Comparison of ENCODE assay signal across 18 cellular contexts in the genomic region with DNA sequence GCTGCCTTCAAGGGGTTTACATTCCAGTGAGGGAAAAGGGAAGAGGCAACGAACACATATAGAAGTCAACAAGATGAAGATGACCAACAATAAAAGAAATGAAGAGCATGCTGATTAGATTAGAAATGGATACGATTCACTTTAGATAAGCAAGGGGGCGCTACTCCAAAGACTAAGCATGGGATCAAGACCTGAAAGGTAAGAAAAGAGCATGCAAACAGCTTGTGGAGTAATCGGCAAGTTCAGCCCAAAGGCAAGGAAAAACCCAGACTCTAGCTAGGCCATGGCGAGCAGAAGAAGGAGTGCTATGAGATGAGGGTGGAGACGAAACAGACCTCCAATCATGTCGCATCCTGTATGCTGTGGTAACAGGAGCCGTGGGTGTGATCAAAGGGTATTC.
DNase-seq lines count a peak whose midpoint lies in the region; ATAC-seq, FAIRE-seq and TF ChIP-seq lines count a peak whose summit lies in the region.
"Had no signal": no experiment of that assay in that cellular context is flagged by ENCODE, and none has a peak within 500 bp of the region (broad histone marks: within the 10 kb centered on the region; RNA-seq: fewer than 3 reads in every experiment).

No MANE protein-coding gene starts in this region.

- no peak overlapping the region for H3K4me2 ChIP-seq in Loucy (ENCODE audit: low read depth, low read length, poor library complexity, severe bottlenecking)

- H3K4me3 Mint-ChIP-seq in neural crest cell: no peak overlapping the region
- H3K4me3 Mint-ChIP-seq: activated naive CD4-positive, alpha-beta T cell treated with anti-CD3 and anti-CD28 coated beads, Interleukin-2, amount 50 U/mL, for 24 hours; activated T-cell treated with anti-CD3 and anti-CD28 coated beads, Interleukin-2, amount 50 U/mL, for 24 hours had no signal

- FAIRE-seq in bronchial epithelial cell (lab: Jason Lieb, UNC): no peak
- FAIRE-seq: pancreas, small intestine, TTC549 had no signal

- H3K4me3 ChIP-seq in Loucy (ENCODE audit: low read length, poor library complexity, severe bottlenecking) (no peak overlapping the region), bronchial epithelial cell (ENCODE audit: low read depth, low read length) (no peak overlapping the region)
- H3K4me3 ChIP-seq: left ventricle myocardium inferior, pancreas, Peyer's patch had no signal

- TF ChIP-seq CTCF in GM12872 (IDR thresholded peaks at IDR 0.05; ENCODE audit: insufficient read depth, low read depth, low read length) (peak; percentile 19; the same call in 1 of the 3 replicates), Loucy (conservative IDR thresholded peaks at IDR 0.05; ENCODE audit: low read length) (peak; percentile 68), bronchial epithelial cell (IDR thresholded peaks at IDR 0.05; ENCODE audit: insufficient read depth, low read length, severe bottlenecking) (peak; percentile 5), neural crest cell (conservative IDR thresholded peaks at IDR 0.05) (peak; percentile 26)

- peaks cover 30% of the 10 kb centered on the region for H3K4me1 ChIP-seq in Loucy (ENCODE audit: insufficient read depth, low read length, poor library complexity, severe bottlenecking)
- H3K4me1 ChIP-seq: pancreas had no signal

- H3K79me2 ChIP-seq in Loucy (ENCODE audit: insufficient read depth, low read length): no peaks in the 10 kb centered on the region

- no peaks in the 10 kb centered on the region for H4K20me1 ChIP-seq in Loucy (ENCODE audit: insufficient read depth, low read length, poor library complexity, severe bottlenecking)

- H3K9me3 ChIP-seq in Loucy (ENCODE audit: insufficient read depth, low read depth, low read length): no peaks in the 10 kb centered on the region
- H3K9me3 ChIP-seq: BE2C, left ventricle myocardium inferior, pancreas, Peyer's patch had no signal

- no peak for ATAC-seq in HG03139 (IDR thresholded peaks at IDR 0.05; ENCODE audit: unreplicated experiment)
- ATAC-seq: pancreas had no signal

- no peaks in the 10 kb centered on the region for H3K9me3 Mint-ChIP-seq in neural crest cell
- H3K9me3 Mint-ChIP-seq: activated T-cell treated with anti-CD3 and anti-CD28 coated beads, Interleukin-2, amount 50 U/mL, for 24 hours had no signal

- CTCF ChIA-PET in HEK293T (lab: Yijun Ruan, JAX): no interaction called here

- DNase-seq in bronchial epithelial cell (ENCODE audit: low read depth) (no peak), neural crest cell (ENCODE audit: low read depth, low spot score) (no peak), HEK293T (ENCODE audit: extremely low spot score) (no peak), NCI-H2171 (lab: John Stamatoyannopoulos, UW) (no peak)
- DNase-seq: activated CD4-positive, alpha-beta T cell treated with anti-CD3 and anti-CD28 coated beads, Interleukin-2, amount 50 U/mL, for 4 hours; activated T-cell treated with anti-CD3 and anti-CD28 coated beads, Interleukin-2, amount 50 U/mL, for 24 hours; BE2C; DMS79; KBM-7; left ventricle myocardium inferior; pancreas; Peyer's patch; small intestine had no signal

- H3K27me3 ChIP-seq in Loucy (ENCODE audit: insufficient read depth, low read length, poor library complexity, severe bottlenecking) (no peaks in the 10 kb centered on the region), bronchial epithelial cell (ENCODE audit: control insufficient read depth, insufficient read depth, low read length) (no peaks in the 10 kb centered on the region)
- H3K27me3 ChIP-seq: BE2C, pancreas, Peyer's patch had no signal

- no peak overlapping the region for H2AFZ ChIP-seq in Loucy (ENCODE audit: low read length)

- H3K36me3 ChIP-seq in Loucy (ENCODE audit: insufficient read depth, low read length) (no peaks in the 10 kb centered on the region), bronchial epithelial cell (ENCODE audit: control insufficient read depth, insufficient read depth, low read length) (no peaks in the 10 kb centered on the region)
- H3K36me3 ChIP-seq: BE2C, left ventricle myocardium inferior, pancreas, Peyer's patch had no signal

- POLR2A ChIA-PET in HEK293T (lab: Yijun Ruan, JAX): no interaction called here

- no peaks in the 10 kb centered on the region for H3K9me2 ChIP-seq in Loucy (replicated peaks; ENCODE audit: low read depth, low read length)

- peaks cover 23% of the 10 kb centered on the region for H3K4me1 Mint-ChIP-seq in neural crest cell

- H3K36me3 Mint-ChIP-seq in neural crest cell (ENCODE audit: low read depth): peaks cover 5% of the 10 kb centered on the region

- no peaks in the 10 kb centered on the region for H3K27me3 Mint-ChIP-seq in neural crest cell (ENCODE audit: low read depth)
- H3K27me3 Mint-ChIP-seq: activated naive CD4-positive, alpha-beta T cell treated with anti-CD3 and anti-CD28 coated beads, Interleukin-2, amount 50 U/mL, for 24 hours; activated T-cell treated with anti-CD3 and anti-CD28 coated beads, Interleukin-2, amount 50 U/mL, for 24 hours had no signal

- no peaks in the 10 kb centered on the region for H3F3A ChIP-seq in Loucy (ENCODE audit: low read depth)

- no peak overlapping the region for H3K27ac Mint-ChIP-seq in neural crest cell (ENCODE audit: unreplicated experiment)
- H3K27ac Mint-ChIP-seq: activated naive CD4-positive, alpha-beta T cell treated with anti-CD3 and anti-CD28 coated beads, Interleukin-2, amount 50 U/mL, for 24 hours; activated T-cell treated with anti-CD3 and anti-CD28 coated beads, Interleukin-2, amount 50 U/mL, for 24 hours had no signal

- no peak overlapping the region for H3K9ac ChIP-seq in Loucy (ENCODE audit: low read depth, low read length, poor library complexity, severe bottlenecking)

TF ChIP-seq in HEK293T, 16 proteins besides CTCF, POLR2A, EP300 and RAD21:
- TF ChIP-seq, protein P1, sequence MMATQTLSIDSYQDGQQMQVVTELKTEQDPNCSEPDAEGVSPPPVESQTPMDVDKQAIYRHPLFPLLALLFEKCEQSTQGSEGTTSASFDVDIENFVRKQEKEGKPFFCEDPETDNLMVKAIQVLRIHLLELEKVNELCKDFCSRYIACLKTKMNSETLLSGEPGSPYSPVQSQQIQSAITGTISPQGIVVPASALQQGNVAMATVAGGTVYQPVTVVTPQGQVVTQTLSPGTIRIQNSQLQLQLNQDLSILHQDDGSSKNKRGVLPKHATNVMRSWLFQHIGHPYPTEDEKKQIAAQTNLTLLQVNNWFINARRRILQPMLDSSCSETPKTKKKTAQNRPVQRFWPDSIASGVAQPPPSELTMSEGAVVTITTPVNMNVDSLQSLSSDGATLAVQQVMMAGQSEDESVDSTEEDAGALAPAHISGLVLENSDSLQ (IDR thresholded peaks at IDR 0.05): no peak
- no peak for TF ChIP-seq FOXM1 (IDR thresholded peaks at IDR 0.05; ENCODE audit: borderline replicate concordance)
- no peak for TF ChIP-seq BHLHE40 (IDR thresholded peaks at IDR 0.05; ENCODE audit: borderline replicate concordance)
- no peak for TF ChIP-seq ARNT (IDR thresholded peaks at IDR 0.05)
- no peak for TF ChIP-seq CTBP1 (IDR thresholded peaks at IDR 0.05; ENCODE audit: borderline replicate concordance)
- TF ChIP-seq L3MBTL2 (conservative IDR thresholded peaks at IDR 0.05): no peak
- TF ChIP-seq TARDBP (IDR thresholded peaks at IDR 0.05): no peak
- no peak for TF ChIP-seq ZNF384 (IDR thresholded peaks at IDR 0.05)
TF ChIP-seq in HEK293T: peak in this region for 0.

Comparison
In these comparisons a context has a peak if more than half of its experiments do, and no peak if none do; other contexts are left out.
1. CTCF ChIP-seq: peak in every context shown above with its lines; median percentile 68 in Loucy; 26 in neural crest cell; 19 in GM12872; 5 in bronchial epithelial cell.